3 cellular contexts compared by ENCODE assay signal in genomic region chr7:125201002-125201401, GRCh38.
"Had no signal": no experiment of that assay in that cellular context is flagged by ENCODE, and none has a peak within 500 bp of the region (broad histone marks: within the 10 kb centered on the region; RNA-seq: fewer than 3 reads in every experiment).

No MANE protein-coding gene starts in this region.

- DNase-seq: GDM1, GF-D8 had no signal

- H3K4me3 ChIP-seq: GM12878 had no signal

- ATAC-seq: GM12878 had no signal
